Comparison of ENCODE assay signal across 24 cellular contexts in the genomic region with DNA sequence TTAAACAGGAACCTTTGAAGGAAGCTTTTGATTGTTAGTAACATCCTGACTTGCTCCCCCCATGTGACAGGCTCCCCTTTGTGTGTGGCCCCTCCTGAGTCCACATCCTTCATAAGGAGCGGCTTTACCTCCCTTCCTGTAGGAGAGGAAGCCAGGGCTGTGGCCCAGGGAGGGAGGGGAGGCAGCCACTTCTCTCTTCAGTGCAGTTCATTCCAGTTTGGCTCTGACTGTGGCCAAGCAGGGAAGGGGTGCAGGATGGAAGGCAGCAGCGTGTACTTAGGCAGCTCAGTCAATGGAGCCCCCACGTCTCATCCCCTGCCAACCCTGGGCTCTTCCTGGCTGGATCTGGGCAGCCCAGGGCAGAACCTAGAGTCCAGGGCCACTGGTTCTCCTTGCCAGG.
A peak's percentile ranks its signal among the peaks of the same experiment; 100 is the strongest.
DNase-seq lines count a peak whose midpoint lies in the region; ATAC-seq, FAIRE-seq and TF ChIP-seq lines count a peak whose summit lies in the region.
"Had no signal": no experiment of that assay in that cellular context is flagged by ENCODE, and none has a peak within 500 bp of the region (broad histone marks: within the 10 kb centered on the region; RNA-seq: fewer than 3 reads in every experiment).

No MANE protein-coding gene starts in this region.

- H3K4me1 ChIP-seq in right cardiac atrium (ENCODE audit: control insufficient read depth, insufficient read depth, low read length) (peaks cover 32% of the 10 kb centered on the region), stomach smooth muscle (ENCODE audit: control insufficient read depth, insufficient read depth, low read length) (peaks cover 30% of the 10 kb centered on the region)

- WGBS in right cardiac atrium, result 39% methylated on average over 3 of the region's 3 CpGs

- DNase-seq in GM12891 (ENCODE audit: insufficient read length, low spot score) (no peak), right cardiac atrium (peak; percentile 42 to 62 (median 56)), HTR-8/SVneo (ENCODE audit: insufficient read length, low spot score) (no peak), SW480 (ENCODE audit: low spot score) (no peak), SHP77 treated with DMSO at 0.1 percent for 48 hours (lab: John Stamatoyannopoulos, UW) (no peak)
- no peak for DNase-seq in activated CD4-positive, alpha-beta T cell treated with anti-CD3 and anti-CD28 coated beads, Interleukin-2, amount 50 U/mL, for 1 hour
- DNase-seq: activated CD4-positive, alpha-beta T cell treated with anti-CD3 and anti-CD28 coated beads, Interleukin-2, amount 50 U/mL, for 48 hours; activated CD8-positive, alpha-beta memory T cell treated with anti-CD3 and anti-CD28 coated beads, Interleukin-2, amount 50 U/mL, for 48 hours; cerebellar nuclear complex; hippocampal formation; immature natural killer cell; NCI-H1105; NCI-H2029; NCI-H345; NCI-H774; T-helper 9 cell had no signal

- no peak overlapping the region for H3K4me3 ChIP-seq in right cardiac atrium (ENCODE audit: low read length)
- H3K4me3 ChIP-seq in stomach smooth muscle (ENCODE audit: low read length in 2 of 2), result peak overlapping the region in 1 of 2 donors; percentile 8
- H3K4me3 ChIP-seq: thoracic aorta had no signal

- peak in 1 of 2 donors; percentile 55 for ATAC-seq in right cardiac atrium
- ATAC-seq: left lobe of liver, WTC11 had no signal

- peak overlapping the region; percentile 29 for H3K27ac ChIP-seq in cingulate gyrus (ENCODE audit: low read depth, low read length)
- H3K27ac ChIP-seq in right cardiac atrium (ENCODE audit: low read length), result peak overlapping the region; percentile 85
- H3K27ac ChIP-seq in stomach smooth muscle (ENCODE audit: low read length), result peak overlapping the region; percentile 49
- H3K27ac ChIP-seq: C4-2B, RWPE1, thoracic aorta had no signal

- H3K9me3 ChIP-seq in right cardiac atrium (ENCODE audit: control insufficient read depth, low read length), result no peaks in the 10 kb centered on the region
- H3K9me3 ChIP-seq in stomach smooth muscle (ENCODE audit: control insufficient read depth in 2 of 2, low read length in 2 of 2), result no peaks in the 10 kb centered on the region
- H3K9me3 ChIP-seq: thoracic aorta had no signal

- no peaks in the 10 kb centered on the region for H3K36me3 ChIP-seq in stomach smooth muscle (ENCODE audit: control insufficient read depth in 2 of 2, insufficient read depth in 2 of 2, low read length in 2 of 2)
- H3K36me3 ChIP-seq: thoracic aorta had no signal

- FAIRE-seq in GM12891 (lab: Jason Lieb, UNC), result peak; percentile 56
- FAIRE-seq in HTR-8/SVneo (lab: Jason Lieb, UNC), result no peak
- FAIRE-seq: astrocyte had no signal

- H3K27me3 ChIP-seq in right cardiac atrium (ENCODE audit: control insufficient read depth, insufficient read depth), result no peaks in the 10 kb centered on the region
- H3K27me3 ChIP-seq in stomach smooth muscle (ENCODE audit: control insufficient read depth in 1 of 2, insufficient read depth in 2 of 2, low read length in 2 of 2), result no peaks in the 10 kb centered on the region

- no peak overlapping the region for H3K9ac ChIP-seq in stomach smooth muscle (ENCODE audit: low read length in 2 of 2)

- no peak for TF ChIP-seq POLR2A in GM12891 (IDR thresholded peaks at IDR 0.05; ENCODE audit: low read depth, low read length)

- intact Hi-C loops in right cardiac atrium (cut with DNase I), result no loop called here

TF ChIP-seq in GM12891, 5 proteins besides CTCF, POLR2A, EP300 and RAD21:
- TF ChIP-seq SPI1 (IDR thresholded peaks at IDR 0.05; ENCODE audit: low read depth, low read length) (no peak), POU2F2 (IDR thresholded peaks at IDR 0.05; ENCODE audit: low read depth, low read length) (no peak), PAX5 (IDR thresholded peaks at IDR 0.05; ENCODE audit: insufficient read depth, low read length, severe bottlenecking) (no peak), POLR2AphosphoS5 (IDR thresholded peaks at IDR 0.05; ENCODE audit: low read depth, low read length) (no peak), TAF1 (IDR thresholded peaks at IDR 0.05; ENCODE audit: low read depth, low read length) (no peak)
TF ChIP-seq in GM12891: peak in this region for 0.

Comparison
In these comparisons a context has a peak if more than half of its experiments do, and no peak if none do; other contexts are left out.
1. DNase-seq: peak in right cardiac atrium (3 of 3); none in GM12891 (single experiment), activated CD4-positive, alpha-beta T cell treated with anti-CD3 and anti-CD28 coated beads, Interleukin-2, amount 50 U/mL, for 1 hour (single experiment), HTR-8/SVneo (single experiment), SW480 (single experiment) and SHP77 treated with DMSO at 0.1 percent for 48 hours (single experiment).
2. H3K27ac ChIP-seq: peak in every context shown above with its lines; median percentile 85 in right cardiac atrium; 49 in stomach smooth muscle; 29 in cingulate gyrus.